8 cellular contexts compared by ENCODE assay signal in genomic region chr22:36237462-36238347, GRCh38. TPM values are rescaled to one million over a fixed set of nuclear protein-coding genes. Genes with fewer than 3 reads are reported as not detected.
DNase-seq lines count a peak whose midpoint lies in the region; ATAC-seq and FAIRE-seq lines count a peak whose summit lies in the region.

No MANE protein-coding gene starts in this region.

- no peaks in the 10 kb centered on the region for H3K27me3 ChIP-seq in small intestine (ENCODE audit: control insufficient read depth in 2 of 2, insufficient read depth in 2 of 2, low read length in 2 of 2)

- WGBS in small intestine, 3 donors, result 46 to 51% (median 51%) methylated on average over 12 of the region's 12 CpGs

- peak; percentile 78 for DNase-seq in activated CD4-positive, alpha-beta T cell treated with anti-CD3 and anti-CD28 coated beads, Interleukin-2, amount 10 ng/mL, durations not matched to agents 24 days and 14 days
- DNase-seq in activated CD4-positive, alpha-beta T cell treated with anti-CD3 and anti-CD28 coated beads, Interleukin-2, amount 50 U/mL, for 4 hours, result no peak
- no peak for DNase-seq in activated T-helper 1 cell treated with anti-CD3 and anti-CD28 coated beads, Interleukin-12 subunit alpha, Interleukin-12 subunit beta, Interleukin-2, Interleukin-4 antibody, amounts not matched to agents 30 ng/mL and 10 ng/mL and 1 ng/mL, durations not matched to agents 14 hours and 24 hours and 36 hours (ENCODE audit: low spot score)
- DNase-seq in head of caudate nucleus (peak in 38 of 42 donors; percentile 32 to 85 (median 63)), small intestine (peak; percentile 72), Kasumi-1 (lab: John Stamatoyannopoulos, UW) (no peak)

- no peak for FAIRE-seq in small intestine (lab: Jason Lieb, UNC)

- ATAC-seq in GM19467 (IDR thresholded peaks at IDR 0.05; ENCODE audit: unreplicated experiment) (no peak), GM19351 (IDR thresholded peaks at IDR 0.05; ENCODE audit: unreplicated experiment) (no peak)

- H3K27ac ChIP-seq in small intestine (ENCODE audit: low read depth in 1 of 2, low read length in 1 of 2), result peak overlapping the region; percentile 91 to 97

- H3K36me3 Mint-ChIP-seq in activated CD4-positive, alpha-beta T cell treated with anti-CD3 and anti-CD28 coated beads, Interleukin-2, amount 10 ng/mL, durations not matched to agents 24 days and 14 days (ENCODE audit: low read depth), result peaks cover 57% of the 10 kb centered on the region
- peaks cover 52% of the 10 kb centered on the region for H3K36me3 Mint-ChIP-seq in activated T-helper 1 cell treated with anti-CD3 and anti-CD28 coated beads, Interleukin-12 subunit alpha, Interleukin-12 subunit beta, Interleukin-2, Interleukin-4 antibody, amounts not matched to agents 30 ng/mL and 10 ng/mL and 1 ng/mL, durations not matched to agents 14 hours and 24 hours and 36 hours (ENCODE audit: low read depth)

- peaks cover 49% of the 10 kb centered on the region for H3K4me1 Mint-ChIP-seq in activated CD4-positive, alpha-beta T cell treated with anti-CD3 and anti-CD28 coated beads, Interleukin-2, amount 10 ng/mL, durations not matched to agents 24 days and 14 days
- H3K4me1 Mint-ChIP-seq in activated T-helper 1 cell treated with anti-CD3 and anti-CD28 coated beads, Interleukin-12 subunit alpha, Interleukin-12 subunit beta, Interleukin-2, Interleukin-4 antibody, amounts not matched to agents 30 ng/mL and 10 ng/mL and 1 ng/mL, durations not matched to agents 14 hours and 24 hours and 36 hours (ENCODE audit: low read depth), result peaks cover 70% of the 10 kb centered on the region

- H3K36me3 ChIP-seq in small intestine (ENCODE audit: control insufficient read depth in 2 of 2, insufficient read depth in 2 of 2, low read length in 2 of 2), result peaks cover 0 to 2% of the 10 kb centered on the region in 2 donors

- H3K27me3 Mint-ChIP-seq in activated CD4-positive, alpha-beta T cell treated with anti-CD3 and anti-CD28 coated beads, Interleukin-2, amount 10 ng/mL, durations not matched to agents 24 days and 14 days, result peaks cover 2% of the 10 kb centered on the region
- H3K27me3 Mint-ChIP-seq in activated T-helper 1 cell treated with anti-CD3 and anti-CD28 coated beads, Interleukin-12 subunit alpha, Interleukin-12 subunit beta, Interleukin-2, Interleukin-4 antibody, amounts not matched to agents 30 ng/mL and 10 ng/mL and 1 ng/mL, durations not matched to agents 14 hours and 24 hours and 36 hours (ENCODE audit: insufficient read depth), result no peaks in the 10 kb centered on the region

- H3K4me3 ChIP-seq in small intestine (ENCODE audit: low read depth in 1 of 2, low read length in 2 of 2), result peak overlapping the region; percentile 20 to 58

- peak overlapping the region; percentile 91 for H3K4me3 Mint-ChIP-seq in activated CD4-positive, alpha-beta T cell treated with anti-CD3 and anti-CD28 coated beads, Interleukin-2, amount 10 ng/mL, durations not matched to agents 24 days and 14 days
- H3K4me3 Mint-ChIP-seq in activated T-helper 1 cell treated with anti-CD3 and anti-CD28 coated beads, Interleukin-12 subunit alpha, Interleukin-12 subunit beta, Interleukin-2, Interleukin-4 antibody, amounts not matched to agents 30 ng/mL and 10 ng/mL and 1 ng/mL, durations not matched to agents 14 hours and 24 hours and 36 hours, result peak overlapping the region; percentile 99

- H3K27ac Mint-ChIP-seq in activated CD4-positive, alpha-beta T cell treated with anti-CD3 and anti-CD28 coated beads, Interleukin-2, amount 10 ng/mL, durations not matched to agents 24 days and 14 days, result peak overlapping the region; percentile 94
- peak overlapping the region; percentile 97 for H3K27ac Mint-ChIP-seq in activated T-helper 1 cell treated with anti-CD3 and anti-CD28 coated beads, Interleukin-12 subunit alpha, Interleukin-12 subunit beta, Interleukin-2, Interleukin-4 antibody, amounts not matched to agents 30 ng/mL and 10 ng/mL and 1 ng/mL, durations not matched to agents 14 hours and 24 hours and 36 hours

- H3K9me3 Mint-ChIP-seq in activated CD4-positive, alpha-beta T cell treated with anti-CD3 and anti-CD28 coated beads, Interleukin-2, amount 10 ng/mL, durations not matched to agents 24 days and 14 days, result peaks cover 14% of the 10 kb centered on the region
- peaks cover 13% of the 10 kb centered on the region for H3K9me3 Mint-ChIP-seq in activated T-helper 1 cell treated with anti-CD3 and anti-CD28 coated beads, Interleukin-12 subunit alpha, Interleukin-12 subunit beta, Interleukin-2, Interleukin-4 antibody, amounts not matched to agents 30 ng/mL and 10 ng/mL and 1 ng/mL, durations not matched to agents 14 hours and 24 hours and 36 hours

- no peaks in the 10 kb centered on the region for H3K9me3 ChIP-seq in small intestine (ENCODE audit: control insufficient read depth, low read depth)

- intact Hi-C loops in activated CD4-positive, alpha-beta T cell treated with anti-CD3 and anti-CD28 coated beads, Interleukin-2, amount 10 ng/mL, durations not matched to agents 24 days and 14 days (cut with micrococcal nuclease), result loop anchor here (5.0 kb wide), 3 partner anchors 40 to 245 kb away; partner anchors contain the start of gene TXN2
- intact Hi-C loops in activated T-helper 1 cell treated with anti-CD3 and anti-CD28 coated beads, Interleukin-12 subunit alpha, Interleukin-12 subunit beta, Interleukin-2, Interleukin-4 antibody, amounts not matched to agents 30 ng/mL and 10 ng/mL and 1 ng/mL, durations not matched to agents 14 hours and 24 hours and 36 hours (cut with micrococcal nuclease), result loop anchor here (1.0 to 10.0 kb wide), 5 partner anchors 150 to 589 kb away; partner anchors contain the start of genes APOL6, EIF3D and MYH9
- intact Hi-C loops in head of caudate nucleus (cut with DNase I), result loop anchor here (10.0 kb wide), 1 partner anchor 47 kb away; no protein-coding TSS in a partner anchor

- H3K4me1 ChIP-seq in small intestine (ENCODE audit: control insufficient read depth in 2 of 2, insufficient read depth in 1 of 2, low read depth in 1 of 2, low read length in 1 of 2), result peaks cover 8 to 18% of the 10 kb centered on the region in 2 donors

RNA-seq across cellular contexts. Expression of gene APOL2, which starts 1.6 kb away (rescaled TPM):
- 52.0 and 58.6 TPM in 2 replicates for total RNA-seq in activated CD4-positive, alpha-beta T cell treated with anti-CD3 and anti-CD28 coated beads, Interleukin-2, amount 10 ng/mL, durations not matched to agents 24 days and 14 days
- total RNA-seq in activated T-helper 1 cell treated with anti-CD3 and anti-CD28 coated beads, Interleukin-12 subunit alpha, Interleukin-12 subunit beta, Interleukin-2, Interleukin-4 antibody, amounts not matched to agents 30 ng/mL and 10 ng/mL and 1 ng/mL, durations not matched to agents 14 hours and 24 hours and 36 hours, result 54.4 and 62.2 TPM in 2 replicates
- polyA plus RNA-seq in small intestine, result 10 to 100 TPM; 28.1 to 68.4 (median 32.2) TPM

RNA-seq across cellular contexts. Expression of gene APOL1, which starts 15.2 kb away (rescaled TPM):
- total RNA-seq in activated CD4-positive, alpha-beta T cell treated with anti-CD3 and anti-CD28 coated beads, Interleukin-2, amount 10 ng/mL, durations not matched to agents 24 days and 14 days, result 36.2 and 37.3 TPM in 2 replicates
- total RNA-seq in activated T-helper 1 cell treated with anti-CD3 and anti-CD28 coated beads, Interleukin-12 subunit alpha, Interleukin-12 subunit beta, Interleukin-2, Interleukin-4 antibody, amounts not matched to agents 30 ng/mL and 10 ng/mL and 1 ng/mL, durations not matched to agents 14 hours and 24 hours and 36 hours, result 36.7 and 37.1 TPM in 2 replicates
- polyA plus RNA-seq in small intestine, result 10 to 100 TPM in 1 of 3 donors, 1 to 10 TPM in 2; 8.4 to 32.2 (median 8.7) TPM

RNA-seq across cellular contexts. Expression of gene APOL4, which starts 36.1 kb away (rescaled TPM):
- total RNA-seq in activated CD4-positive, alpha-beta T cell treated with anti-CD3 and anti-CD28 coated beads, Interleukin-2, amount 10 ng/mL, durations not matched to agents 24 days and 14 days, result 0.17 TPM in 1 of 2 replicates, not detected in the other
- total RNA-seq in activated T-helper 1 cell treated with anti-CD3 and anti-CD28 coated beads, Interleukin-12 subunit alpha, Interleukin-12 subunit beta, Interleukin-2, Interleukin-4 antibody, amounts not matched to agents 30 ng/mL and 10 ng/mL and 1 ng/mL, durations not matched to agents 14 hours and 24 hours and 36 hours, result 0.18 TPM in 1 of 2 replicates, not detected in the other
- polyA plus RNA-seq in small intestine, result 10 to 100 TPM in 2 of 3 donors, 1 to 10 TPM in 1; 8.9 to 12.8 (median 10.3) TPM

Comparison
In these comparisons a context has a peak if more than half of its experiments do, and no peak if none do; other contexts are left out.
1. DNase-seq: peak in activated CD4-positive, alpha-beta T cell treated with anti-CD3 and anti-CD28 coated beads, Interleukin-2, amount 10 ng/mL, durations not matched to agents 24 days and 14 days (single experiment), head of caudate nucleus (38 of 42) and small intestine (single experiment); none in activated CD4-positive, alpha-beta T cell treated with anti-CD3 and anti-CD28 coated beads, Interleukin-2, amount 50 U/mL, for 4 hours (0 of 2), activated T-helper 1 cell treated with anti-CD3 and anti-CD28 coated beads, Interleukin-12 subunit alpha, Interleukin-12 subunit beta, Interleukin-2, Interleukin-4 antibody, amounts not matched to agents 30 ng/mL and 10 ng/mL and 1 ng/mL, durations not matched to agents 14 hours and 24 hours and 36 hours (single experiment) and Kasumi-1 (0 of 2).